15 cellular contexts compared by ENCODE assay signal in genomic region chr12:91954326-91954725, GRCh38.
"Had no signal": no experiment of that assay in that cellular context is flagged by ENCODE, and none has a peak within 500 bp of the region (broad histone marks: within the 10 kb centered on the region; RNA-seq: fewer than 3 reads in every experiment).

No MANE protein-coding gene starts in this region.

- H3K9me3 Mint-ChIP-seq: dendritic cell treated with granulocyte-macrophage colony-stimulating factor and Interleukin-4, amounts not matched to agents 40 ng/mL and 50 ng/mL, for 4 days; effector memory CD8-positive, alpha-beta T cell; stimulated activated effector memory CD8-positive, alpha-beta T cell treated with anti-CD3 and anti-CD28 coated beads, Interleukin-12 subunit alpha, Interleukin-12 subunit beta, amount 100 ng/mL, for 72 hours had no signal

- DNase-seq: activated CD4-positive, alpha-beta T cell treated with anti-CD3 and anti-CD28 coated beads for 48 hours; activated CD8-positive, alpha-beta memory T cell treated with anti-CD3 and anti-CD28 coated beads, Interleukin-2, amount 50 U/mL, for 48 hours; activated CD8-positive, alpha-beta T cell treated with anti-CD3 and anti-CD28 coated beads, Interleukin-2, amount 10 ng/mL, durations not matched to agents 7 days and 5 days; activated naive CD4-positive, alpha-beta T cell treated with Interleukin-2 at 50 U/mL for 16 hours; effector memory CD8-positive, alpha-beta T cell; hippocampal formation; lower lobe of right lung; midbrain; naive thymus-derived CD8-positive, alpha-beta T cell; nucleus accumbens; psoas muscle; right lobe of liver; tibial artery had no signal

- H3K27me3 ChIP-seq: right lobe of liver, tibial artery had no signal

- H3K4me1 ChIP-seq: psoas muscle, right lobe of liver, tibial artery had no signal

- H3K27ac Mint-ChIP-seq: activated CD8-positive, alpha-beta T cell treated with anti-CD3 and anti-CD28 coated beads, Interleukin-2, amount 10 ng/mL, durations not matched to agents 7 days and 5 days; dendritic cell treated with granulocyte-macrophage colony-stimulating factor and Interleukin-4, amounts not matched to agents 40 ng/mL and 50 ng/mL, for 4 days; stimulated activated effector memory CD8-positive, alpha-beta T cell treated with anti-CD3 and anti-CD28 coated beads, Interleukin-12 subunit alpha, Interleukin-12 subunit beta, amount 100 ng/mL, for 72 hours had no signal

- H3K4me1 Mint-ChIP-seq: stimulated activated effector memory CD8-positive, alpha-beta T cell treated with anti-CD3 and anti-CD28 coated beads, Interleukin-12 subunit alpha, Interleukin-12 subunit beta, amount 100 ng/mL, for 72 hours had no signal

- H3K36me3 Mint-ChIP-seq: stimulated activated effector memory CD8-positive, alpha-beta T cell treated with anti-CD3 and anti-CD28 coated beads, Interleukin-12 subunit alpha, Interleukin-12 subunit beta, amount 100 ng/mL, for 72 hours had no signal

- H3K9me3 ChIP-seq: lower lobe of right lung, psoas muscle, right lobe of liver, tibial artery had no signal

- H3K4me3 Mint-ChIP-seq: activated CD8-positive, alpha-beta T cell treated with anti-CD3 and anti-CD28 coated beads, Interleukin-2, amount 10 ng/mL, durations not matched to agents 7 days and 5 days; dendritic cell treated with granulocyte-macrophage colony-stimulating factor and Interleukin-4, amounts not matched to agents 40 ng/mL and 50 ng/mL, for 4 days; effector memory CD8-positive, alpha-beta T cell; naive thymus-derived CD8-positive, alpha-beta T cell; stimulated activated effector memory CD8-positive, alpha-beta T cell treated with anti-CD3 and anti-CD28 coated beads, Interleukin-12 subunit alpha, Interleukin-12 subunit beta, amount 100 ng/mL, for 72 hours had no signal

- H3K27me3 Mint-ChIP-seq: dendritic cell treated with granulocyte-macrophage colony-stimulating factor and Interleukin-4, amounts not matched to agents 40 ng/mL and 50 ng/mL, for 4 days; effector memory CD8-positive, alpha-beta T cell; naive thymus-derived CD8-positive, alpha-beta T cell had no signal

- ATAC-seq: activated CD8-positive, alpha-beta T cell treated with anti-CD3 and anti-CD28 coated beads, Interleukin-2, amount 10 ng/mL, durations not matched to agents 7 days and 5 days; effector memory CD8-positive, alpha-beta T cell; lower lobe of right lung; naive thymus-derived CD8-positive, alpha-beta T cell; psoas muscle; right lobe of liver; stimulated activated effector memory CD8-positive, alpha-beta T cell treated with anti-CD3 and anti-CD28 coated beads, Interleukin-12 subunit alpha, Interleukin-12 subunit beta, amount 100 ng/mL, for 72 hours had no signal

- H3K27ac ChIP-seq: lower lobe of right lung, psoas muscle, right lobe of liver, tibial artery had no signal

- H3K4me3 ChIP-seq: lower lobe of right lung, psoas muscle, right lobe of liver, tibial artery had no signal

- H3K36me3 ChIP-seq: lower lobe of right lung, right lobe of liver, tibial artery had no signal
